Comparison of ENCODE assay signal across 16 cellular contexts in the genomic region with DNA sequence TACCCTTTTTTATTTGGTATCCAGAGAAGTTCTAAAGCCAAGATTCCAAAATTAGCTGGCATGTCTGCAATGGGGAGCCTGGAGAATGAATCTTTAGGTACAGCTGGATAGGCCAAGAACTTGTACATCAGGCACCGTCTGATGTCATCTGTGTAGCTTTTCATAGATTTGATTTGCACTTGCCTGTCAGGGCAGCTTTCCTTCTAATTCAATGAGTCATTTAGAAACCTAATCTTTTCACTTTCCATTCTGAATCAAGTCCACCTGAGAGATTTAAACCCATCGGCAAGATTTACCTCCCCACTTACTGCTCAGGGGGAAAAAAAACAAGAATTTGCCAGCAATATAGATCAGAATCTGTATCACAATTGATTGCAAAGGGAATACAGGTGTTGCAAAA.
DNase-seq lines count a peak whose midpoint lies in the region; ATAC-seq, FAIRE-seq and TF ChIP-seq lines count a peak whose summit lies in the region.
"Had no signal": no experiment of that assay in that cellular context is flagged by ENCODE, and none has a peak within 500 bp of the region (broad histone marks: within the 10 kb centered on the region; RNA-seq: fewer than 3 reads in every experiment).

No MANE protein-coding gene starts in this region.

- H3K27me3 ChIP-seq in RWPE2 (ENCODE audit: insufficient read depth, poor library complexity, severe bottlenecking) = no peaks in the 10 kb centered on the region

- H3K27ac ChIP-seq in RWPE2 (ENCODE audit: poor library complexity, severe bottlenecking) = no peak overlapping the region
- H3K27ac ChIP-seq: coronary artery had no signal

- FAIRE-seq in GM18507 (lab: Jason Lieb, UNC) = peak; percentile 75
- FAIRE-seq: endothelial cell of umbilical vein, frontal cortex had no signal

- H3K4me1 ChIP-seq in RWPE2 (ENCODE audit: insufficient read depth, poor library complexity, severe bottlenecking) = no peaks in the 10 kb centered on the region

- H3K9me3 ChIP-seq in RWPE2 (ENCODE audit: severe bottlenecking) = no peaks in the 10 kb centered on the region

- H3K36me3 ChIP-seq in RWPE2 (ENCODE audit: low read depth) = no peaks in the 10 kb centered on the region

- ATAC-seq in GM21786 (IDR thresholded peaks at IDR 0.05; ENCODE audit: unreplicated experiment) (peak; percentile 50), RWPE2 (ENCODE audit: low read depth) (0 out of 3 replicates have a peak, but pooled peaks have one; percentile 35)
- ATAC-seq: natural killer cell treated with Interleukin-12 subunit alpha and Interleukin-12 subunit beta and Interleukin-15 and Interleukin-18, amount 100 ng/mL, for 72 hours had no signal

- H3K4me3 ChIP-seq in RWPE2 (ENCODE audit: severe bottlenecking) = no peak overlapping the region
- H3K4me3 ChIP-seq: coronary artery had no signal

- no peak for TF ChIP-seq CTCF in GM10266 (IDR thresholded peaks at IDR 0.05; ENCODE audit: control insufficient read depth, insufficient read depth, low read depth, missing control alignments)
- TF ChIP-seq CTCF in RWPE2 (IDR thresholded peaks at IDR 0.05; ENCODE audit: poor library complexity, severe bottlenecking) = no peak

- DNase-seq in GM10266 (ENCODE audit: extremely low spot score) = peak; percentile 33
- peak; percentile 37 for DNase-seq in GM18507 (ENCODE audit: extremely low spot score, insufficient read length, low read depth)
- no peak for DNase-seq in RWPE2 (ENCODE audit: low spot score)
- no peak for DNase-seq in 8988T
- DNase-seq in SKM-1 (lab: John Stamatoyannopoulos, UW; ENCODE audit: unreplicated experiment) = no peak
- no peak for DNase-seq in NCI-H2081 treated with DMSO at 0.1 percent for 48 hours (lab: John Stamatoyannopoulos, UW)
- DNase-seq: activated CD4-positive, alpha-beta T cell treated with anti-CD3 and anti-CD28 coated beads, Interleukin-2, amount 10 ng/mL, durations not matched to agents 24 days and 14 days; activated naive CD4-positive, alpha-beta T cell treated with Interleukin-2 at 50 U/mL for 16 hours; NCI-H1694; NCI-H345; stimulated activated CD4-positive, alpha-beta T cell treated with anti-CD3 and anti-CD28 coated beads, Interleukin-1b, Interleukin-23, amount 100 ng/mL, for 48 hours had no signal

Comparison
In these comparisons a context has a peak if more than half of its experiments do, and no peak if none do; other contexts are left out.
1. DNase-seq: peak in GM10266 (single experiment) and GM18507 (single experiment); none in RWPE2 (single experiment), 8988T (single experiment), SKM-1 (single experiment) and NCI-H2081 treated with DMSO at 0.1 percent for 48 hours (single experiment).